In the genomic region with DNA sequence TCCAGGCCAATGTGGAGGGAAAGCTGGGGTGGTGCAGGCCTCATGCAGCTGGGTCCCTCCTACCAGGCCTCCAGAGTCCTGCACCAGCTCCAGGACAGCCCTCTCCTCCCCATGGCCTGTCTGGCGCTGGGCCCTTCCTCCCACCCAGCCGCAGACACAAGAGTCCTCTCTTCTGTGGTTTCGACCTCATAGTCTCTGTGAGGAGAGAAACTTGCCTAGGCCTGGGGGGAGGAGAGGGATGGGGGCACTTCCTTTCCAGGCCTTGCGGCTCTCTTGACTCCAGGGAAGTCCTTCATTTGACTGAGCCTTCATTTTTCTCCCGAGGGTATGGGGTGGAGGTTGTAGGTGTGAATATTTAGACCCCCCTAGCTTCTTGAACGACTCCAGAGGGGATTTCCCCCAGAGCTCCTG, we compare ENCODE assay signal across 1 cellular context.
TF ChIP-seq lines count a peak whose summit lies in the region.

No MANE protein-coding gene starts in this region.

TF ChIP-seq in SK-N-SH, 30 proteins besides CTCF, POLR2A, EP300 and RAD21 (continued from another document):
- TF ChIP-seq SMC3 (IDR thresholded peaks at IDR 0.05; ENCODE audit: low read depth, low read length) (no peak), SIN3A (IDR thresholded peaks at IDR 0.05; ENCODE audit: borderline replicate concordance, low read depth, low read length) (no peak), TEAD4 (IDR thresholded peaks at IDR 0.05; ENCODE audit: borderline replicate concordance, insufficient read depth) (no peak), MXI1 (IDR thresholded peaks at IDR 0.05; ENCODE audit: low read depth, low read length) (no peak)
- TF ChIP-seq, protein P1, sequence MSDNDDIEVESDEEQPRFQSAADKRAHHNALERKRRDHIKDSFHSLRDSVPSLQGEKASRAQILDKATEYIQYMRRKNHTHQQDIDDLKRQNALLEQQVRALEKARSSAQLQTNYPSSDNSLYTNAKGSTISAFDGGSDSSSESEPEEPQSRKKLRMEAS (IDR thresholded peaks at IDR 0.05; ENCODE audit: low read depth) = no peak
